Comparison of ENCODE assay signal across 28 cellular contexts in genomic region chr5:155759252-155759651, GRCh38.
"Had no signal": no experiment of that assay in that cellular context is flagged by ENCODE, and none has a peak within 500 bp of the region (broad histone marks: within the 10 kb centered on the region; RNA-seq: fewer than 3 reads in every experiment).

No MANE protein-coding gene starts in this region.

- H3K4me1 ChIP-seq: colonic mucosa, esophagus squamous epithelium, foreskin keratinocyte, gastroesophageal sphincter had no signal

- H3K4me3 ChIP-seq: colonic mucosa, coronary artery, dorsolateral prefrontal cortex, esophagus muscularis mucosa, esophagus squamous epithelium, gastrocnemius medialis, gastroesophageal sphincter, heart left ventricle, heart right ventricle had no signal

- H3K27ac ChIP-seq: colonic mucosa, coronary artery, dorsolateral prefrontal cortex, epithelial cell of prostate, esophagus muscularis mucosa, esophagus squamous epithelium, foreskin keratinocyte, gastrocnemius medialis, gastroesophageal sphincter, heart left ventricle, heart right ventricle had no signal

- ATAC-seq: effector memory CD8-positive, alpha-beta T cell; esophagus mucosa; foreskin keratinocyte; gastrocnemius medialis; gastroesophageal sphincter; heart left ventricle; heart right ventricle had no signal

- FAIRE-seq: colon, endometrium, endothelial cell of umbilical vein, frontal cortex had no signal

- H3K36me3 ChIP-seq: colonic mucosa, esophagus muscularis mucosa, esophagus squamous epithelium, gastrocnemius medialis, gastroesophageal sphincter, heart left ventricle, heart right ventricle had no signal

- H3K27me3 ChIP-seq: colonic mucosa, dorsolateral prefrontal cortex, esophagus muscularis mucosa, esophagus squamous epithelium, foreskin keratinocyte, gastrocnemius medialis, gastroesophageal sphincter, heart left ventricle, heart right ventricle had no signal

- H3K9me3 ChIP-seq: colonic mucosa, esophagus muscularis mucosa, gastrocnemius medialis, gastroesophageal sphincter had no signal

- DNase-seq: colonic mucosa; cortex of kidney; dermis blood vessel endothelial cell; dorsolateral prefrontal cortex; effector CD4-positive, alpha-beta T cell; effector CD8-positive, alpha-beta T cell; effector memory CD4-positive, alpha-beta T cell; effector memory CD8-positive, alpha-beta T cell; endodermal cell; erythroblast; esophagus squamous epithelium; foreskin fibroblast; foreskin keratinocyte; foreskin melanocyte; gastrocnemius medialis; glutamatergic neuron; head of caudate nucleus; heart left ventricle; heart right ventricle had no signal
